In the genomic region with DNA sequence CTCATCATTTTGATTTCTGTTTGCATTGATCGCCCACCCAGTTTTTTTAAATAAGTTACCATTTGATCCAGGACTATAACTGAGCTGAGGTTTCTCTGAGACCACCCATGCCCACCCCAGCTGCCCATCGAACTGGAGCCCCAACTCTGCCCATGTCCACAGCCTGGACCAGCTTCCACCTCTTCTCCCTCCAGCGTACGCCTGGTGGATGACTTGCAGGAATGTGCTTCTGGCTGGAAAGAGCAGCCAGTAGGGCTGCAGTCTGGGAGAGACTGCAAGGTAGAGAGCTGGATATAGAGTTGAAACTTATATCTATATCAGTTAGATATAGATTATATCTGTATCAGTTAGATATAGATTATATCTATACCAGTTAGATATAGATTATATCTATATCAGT, we compare ENCODE assay signal across 8 cellular contexts. TPM values are rescaled to one million over a fixed set of nuclear protein-coding genes. Genes with fewer than 3 reads are reported as not detected.
"Had no signal": no experiment of that assay in that cellular context is flagged by ENCODE, and none has a peak within 500 bp of the region (broad histone marks: within the 10 kb centered on the region; RNA-seq: fewer than 3 reads in every experiment).

No MANE protein-coding gene starts in this region.

- FAIRE-seq: HepG2 had no signal

- H3K36me3 ChIP-seq: HAP-1 had no signal

- H3K9ac ChIP-seq: GM23248 had no signal

- ATAC-seq: HCT116, HepG2 had no signal

- H3K4me3 ChIP-seq: GM23248, HAP-1 had no signal

- DNase-seq: GOT3, H7, HFFc6 had no signal

- H3K4me1 ChIP-seq: HAP-1 had no signal

- H3K27ac ChIP-seq: GM23248, HL-60 had no signal

- H3K9me3 ChIP-seq: HAP-1 had no signal

- H2AFZ ChIP-seq: GM23248 had no signal

RNA-seq across cellular contexts. Expression of gene LRRC18, which starts 25.8 kb away (rescaled TPM):
- total RNA-seq: GM23248, H7, HepG2, HFFc6 had no signal
- polyA plus RNA-seq: GM23248, HepG2 had no signal
